ENCODE assay signal across 13 cellular contexts in genomic region chr11:6735306-6735705, GRCh38. TPM values are rescaled to one million over a fixed set of nuclear protein-coding genes. Genes with fewer than 3 reads are reported as not detected.
DNase-seq lines count a peak whose midpoint lies in the region; ATAC-seq and TF ChIP-seq lines count a peak whose summit lies in the region.
"Had no signal": no experiment of that assay in that cellular context is flagged by ENCODE, and none has a peak within 500 bp of the region (broad histone marks: within the 10 kb centered on the region; RNA-seq: fewer than 3 reads in every experiment).

No MANE protein-coding gene starts in this region.

- H3K27ac ChIP-seq in KOPT-K1 (ENCODE audit: low read depth, low read length, poor library complexity, severe bottlenecking) (peak overlapping the region; percentile 51), gastroesophageal sphincter (no peak overlapping the region)
- H3K27ac ChIP-seq: thyroid gland had no signal

- ATAC-seq in gastroesophageal sphincter: no peak

- TF ChIP-seq CTCF in nephron progenitor cell (IDR thresholded peaks at IDR 0.05): no peak
- TF ChIP-seq CTCF in gastroesophageal sphincter (IDR thresholded peaks at IDR 0.05): no peak

- peaks cover 12% of the 10 kb centered on the region for H3K9me3 Mint-ChIP-seq in nephron progenitor cell

- TF ChIP-seq EP300 in gastroesophageal sphincter (IDR thresholded peaks at IDR 0.05): no peak

- no peak for TF ChIP-seq POLR2A in gastroesophageal sphincter (IDR thresholded peaks at IDR 0.05)

- peaks cover 19% of the 10 kb centered on the region for H3K4me1 Mint-ChIP-seq in nephron progenitor cell

- H3K9me3 ChIP-seq in KOPT-K1 (ENCODE audit: insufficient read depth, low read length, poor library complexity, severe bottlenecking) (no peaks in the 10 kb centered on the region), gastroesophageal sphincter (peaks cover 0 to 4% (median 0%) of the 10 kb centered on the region in 3 donors)
- H3K9me3 ChIP-seq: thyroid gland had no signal

- H3K4me3 ChIP-seq in gastroesophageal sphincter: no peak overlapping the region
- H3K4me3 ChIP-seq: thyroid gland had no signal

- H3K27me3 Mint-ChIP-seq in nephron progenitor cell (ENCODE audit: low read depth, poor library complexity): no peaks in the 10 kb centered on the region

- no peaks in the 10 kb centered on the region for H3K36me3 Mint-ChIP-seq in nephron progenitor cell (ENCODE audit: low read depth)

- H3K4me1 ChIP-seq in gastroesophageal sphincter: no peaks in the 10 kb centered on the region

- no peak overlapping the region for H3K4me3 Mint-ChIP-seq in nephron progenitor cell

- H3K36me3 ChIP-seq in KOPT-K1 (ENCODE audit: insufficient read depth, low read length): no peaks in the 10 kb centered on the region
- H3K36me3 ChIP-seq in gastroesophageal sphincter: no peaks in the 10 kb centered on the region
- H3K36me3 ChIP-seq: thyroid gland had no signal

- peak overlapping the region; percentile 85 for H3K27ac Mint-ChIP-seq in nephron progenitor cell

- 51 to 66% methylated on average over 3 of the region's 3 CpGs for WGBS in gastroesophageal sphincter (ENCODE audit: low coverage in 1 of 2), 2 donors

- no peaks in the 10 kb centered on the region for H3K27me3 ChIP-seq in gastroesophageal sphincter
- H3K27me3 ChIP-seq: thyroid gland had no signal

- DNase-seq in DMS79 treated with DMSO at 0.1 percent for 48 hours (lab: John Stamatoyannopoulos, UW) (peak; percentile 17), DMS79 (lab: John Stamatoyannopoulos, UW) (no peak), astrocyte of the hippocampus (ENCODE audit: low read depth, low spot score) (peak; percentile 3), nephron progenitor cell (no peak), NCI-H774 (lab: John Stamatoyannopoulos, UW) (no peak), NCI-H2107 (lab: John Stamatoyannopoulos, UW) (no peak)
- DNase-seq: 8988T, cerebellar nuclear complex, SHP77 treated with DMSO at 0.1 percent for 48 hours, thyroid gland had no signal

RNA-seq across cellular contexts. Expression of gene OR2AG2, which starts 36.5 kb away (rescaled TPM):
- total RNA-seq in gastroesophageal sphincter: not detected

RNA-seq across cellular contexts. Expression of gene OR2AG1, which starts 47.5 kb away (rescaled TPM):
- total RNA-seq in gastroesophageal sphincter: not detected
- total RNA-seq: activated CD8-positive, alpha-beta memory T cell treated with anti-CD3 and anti-CD28 coated beads for 36 hours; thyroid gland had no signal

RNA-seq across cellular contexts. Expression of gene MRPL17, which starts 52.2 kb away (rescaled TPM):
- 10 to 100 TPM; 12.6 to 35.0 (median 18.6) TPM for total RNA-seq in gastroesophageal sphincter

Comparison
In these comparisons a context has a peak if more than half of its experiments do, and no peak if none do; other contexts are left out.
1. DNase-seq: peak in DMS79 treated with DMSO at 0.1 percent for 48 hours (single experiment) and astrocyte of the hippocampus (single experiment); none in DMS79 (single experiment), nephron progenitor cell (single experiment), NCI-H774 (single experiment) and NCI-H2107 (single experiment).